ENCODE assay signal across 8 cellular contexts in genomic region chr12:116697305-116698130, GRCh38. TPM values are rescaled to one million over a fixed set of nuclear protein-coding genes. Genes with fewer than 3 reads are reported as not detected.
DNase-seq lines count a peak whose midpoint lies in the region; ATAC-seq and TF ChIP-seq lines count a peak whose summit lies in the region.

No MANE protein-coding gene starts in this region.

- in situ Hi-C loops in G401 (cut with HindIII; ENCODE audit: low sequenced_read_pairs) = no loop called here

- peak; percentile 15 for TF ChIP-seq CTCF in MM.1S (IDR thresholded peaks at IDR 0.05; ENCODE audit: low read length)
- no peak for TF ChIP-seq CTCF in tibial artery (IDR thresholded peaks at IDR 0.05)

- H3K4me1 ChIP-seq in MM.1S (ENCODE audit: low read length) = no peaks in the 10 kb centered on the region
- peaks cover 0 to 8% (median 4%) of the 10 kb centered on the region in 4 donors for H3K4me1 ChIP-seq in tibial artery

- H3K36me3 ChIP-seq in MM.1S (replicated peaks; ENCODE audit: insufficient read depth, low read length) (no peaks in the 10 kb centered on the region), tibial artery (no peaks in the 10 kb centered on the region)

- peak; percentile 17 for ATAC-seq in left lobe of liver
- no peak for ATAC-seq in GM18498 (IDR thresholded peaks at IDR 0.05; ENCODE audit: unreplicated experiment)

- H3K9me3 ChIP-seq in MM.1S (replicated peaks; ENCODE audit: insufficient read depth, low read length) (no peaks in the 10 kb centered on the region), tibial artery (no peaks in the 10 kb centered on the region)

- H3K4me3 ChIP-seq in MM.1S (ENCODE audit: low read length) = no peak overlapping the region
- no peak overlapping the region for H3K4me3 ChIP-seq in tibial artery

- no peaks in the 10 kb centered on the region for H4K20me1 ChIP-seq in MM.1S (ENCODE audit: insufficient read depth, low read length)

- peaks cover 14% of the 10 kb centered on the region for H3K4me1 Mint-ChIP-seq in activated CD4-positive, alpha-beta memory T cell treated with anti-CD3 and anti-CD28 coated beads, Interleukin-2, amount 10 ng/mL, durations not matched to agents 7 days and 5 days

- H2AFZ ChIP-seq in MM.1S (ENCODE audit: low read length) = no peak overlapping the region

- no peak overlapping the region for H3K4me2 ChIP-seq in MM.1S (ENCODE audit: low read depth, low read length)

- CTCF ChIA-PET in activated CD4-positive, alpha-beta memory T cell treated with anti-CD3 and anti-CD28 coated beads, Interleukin-2, amount 10 ng/mL, durations not matched to agents 7 days and 5 days (lab: Charles Lee) = interaction anchor here (0.7 to 3.6 kb wide), 3 partner anchors 11 to 474 kb away, joined by 3 to 12 read pairs (median 4); no protein-coding TSS in a partner anchor

- H3K27me3 ChIP-seq in MM.1S (replicated peaks; ENCODE audit: insufficient read depth, low read length) = no peaks in the 10 kb centered on the region
- peaks cover 0 to 19% of the 10 kb centered on the region in 2 donors for H3K27me3 ChIP-seq in tibial artery

- no peaks in the 10 kb centered on the region for H3K79me2 ChIP-seq in MM.1S (ENCODE audit: low read length)

- H3K27ac ChIP-seq in MM.1S (ENCODE audit: low read length) (no peak overlapping the region), tibial artery (no peak overlapping the region)

- no peaks in the 10 kb centered on the region for H3K9me2 ChIP-seq in MM.1S (replicated peaks; ENCODE audit: insufficient read depth, low read length)

- H3K4me3 Mint-ChIP-seq in activated CD4-positive, alpha-beta memory T cell treated with anti-CD3 and anti-CD28 coated beads, Interleukin-2, amount 10 ng/mL, durations not matched to agents 7 days and 5 days = no peak overlapping the region

- peak; percentile 47 for DNase-seq in G401 (ENCODE audit: low spot score)
- DNase-seq in MM.1S = no peak
- peak; percentile 22 for DNase-seq in activated CD4-positive, alpha-beta memory T cell treated with anti-CD3 and anti-CD28 coated beads, Interleukin-2, amount 10 ng/mL, durations not matched to agents 7 days and 5 days
- DNase-seq in left lobe of liver (ENCODE audit: low spot score) = no peak
- no peak for DNase-seq in central memory CD4-positive, alpha-beta T cell
- DNase-seq in NCI-H2227 treated with DMSO at 0.1 percent for 48 hours (lab: John Stamatoyannopoulos, UW) = no peak
- no peak for DNase-seq in tibial artery

- H3K27me3 Mint-ChIP-seq in activated CD4-positive, alpha-beta memory T cell treated with anti-CD3 and anti-CD28 coated beads, Interleukin-2, amount 10 ng/mL, durations not matched to agents 7 days and 5 days = peaks cover 27% of the 10 kb centered on the region

- H3K27ac Mint-ChIP-seq in activated CD4-positive, alpha-beta memory T cell treated with anti-CD3 and anti-CD28 coated beads, Interleukin-2, amount 10 ng/mL, durations not matched to agents 7 days and 5 days = no peak overlapping the region

- no peak overlapping the region for H3K9ac ChIP-seq in MM.1S (ENCODE audit: low read length)

- H3K36me3 Mint-ChIP-seq in activated CD4-positive, alpha-beta memory T cell treated with anti-CD3 and anti-CD28 coated beads, Interleukin-2, amount 10 ng/mL, durations not matched to agents 7 days and 5 days (ENCODE audit: low read depth) = no peaks in the 10 kb centered on the region

- intact Hi-C loops in tibial artery (cut with DNase I; ENCODE audit: low total_unique reads) = loop anchor here (10.0 kb wide), 1 partner anchor 443 kb away; no protein-coding TSS in a partner anchor

- H3F3A ChIP-seq in MM.1S (ENCODE audit: insufficient read depth, low read length) = no peaks in the 10 kb centered on the region

- POLR2A ChIA-PET in activated CD4-positive, alpha-beta memory T cell treated with anti-CD3 and anti-CD28 coated beads, Interleukin-2, amount 10 ng/mL, durations not matched to agents 7 days and 5 days (lab: Charles Lee) = no interaction called here

- no peaks in the 10 kb centered on the region for H3K9me3 Mint-ChIP-seq in activated CD4-positive, alpha-beta memory T cell treated with anti-CD3 and anti-CD28 coated beads, Interleukin-2, amount 10 ng/mL, durations not matched to agents 7 days and 5 days

RNA-seq across cellular contexts. Expression of gene SPRING1, which starts 40.4 kb away (rescaled TPM):
- total RNA-seq in G401 (2014; rRNA removed; shearing (Covaris generic)) = 37.4 and 46.3 TPM in 2 replicates
- total RNA-seq in activated CD4-positive, alpha-beta memory T cell treated with anti-CD3 and anti-CD28 coated beads, Interleukin-2, amount 10 ng/mL, durations not matched to agents 7 days and 5 days = 10 to 100 TPM; 24.0 to 29.6 TPM
- 6.8 TPM for total RNA-seq in left lobe of liver

RNA-seq across cellular contexts. Expression of gene RNFT2, which starts 40.6 kb away (rescaled TPM):
- 5.3 and 7.8 TPM in 2 replicates for total RNA-seq in G401 (2014; rRNA removed; shearing (Covaris generic))
- total RNA-seq in activated CD4-positive, alpha-beta memory T cell treated with anti-CD3 and anti-CD28 coated beads, Interleukin-2, amount 10 ng/mL, durations not matched to agents 7 days and 5 days = 1 to 10 TPM; 9.0 to 9.8 TPM
- total RNA-seq in left lobe of liver = 0.40 TPM

Comparison
In these comparisons a context has a peak if more than half of its experiments do, and no peak if none do; other contexts are left out.
1. DNase-seq: peak in G401 (single experiment) and activated CD4-positive, alpha-beta memory T cell treated with anti-CD3 and anti-CD28 coated beads, Interleukin-2, amount 10 ng/mL, durations not matched to agents 7 days and 5 days (single experiment); none in MM.1S (single experiment), left lobe of liver (single experiment), central memory CD4-positive, alpha-beta T cell (single experiment), NCI-H2227 treated with DMSO at 0.1 percent for 48 hours (single experiment) and tibial artery (0 of 2).